Comparison of ENCODE assay signal across 13 cellular contexts in the genomic region with DNA sequence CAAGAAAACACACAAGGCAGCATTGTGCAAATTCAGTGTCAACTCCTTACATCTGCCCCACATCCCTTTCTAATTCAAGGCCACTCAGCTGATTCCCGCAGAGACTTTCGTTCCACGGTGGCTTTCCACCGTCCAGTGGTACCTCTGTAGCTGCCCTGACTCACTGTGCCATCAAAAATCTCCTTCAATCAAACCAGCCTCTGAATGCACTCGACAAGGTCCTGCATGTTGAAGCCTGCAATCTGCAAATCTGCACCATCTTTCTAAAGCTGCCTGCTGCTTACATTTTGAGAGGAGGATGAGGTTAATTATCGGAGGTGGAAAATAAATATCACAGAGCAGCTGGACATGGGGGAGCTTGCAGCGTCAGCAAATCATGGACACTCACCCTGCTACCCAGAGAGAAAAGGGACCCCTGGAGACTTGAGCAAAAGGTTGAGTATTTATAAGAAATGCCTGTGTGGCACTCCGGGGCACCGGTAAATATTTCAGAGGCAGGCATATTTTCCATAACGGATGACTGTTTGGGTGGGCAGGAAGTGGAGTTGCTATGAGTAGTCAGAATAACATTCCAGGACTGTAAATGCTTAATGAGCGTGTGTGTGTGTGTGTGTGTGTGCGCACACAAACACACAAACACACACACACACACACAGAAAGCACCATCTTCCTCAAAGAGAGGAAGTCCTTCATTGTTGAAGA.
A peak's percentile ranks its signal among the peaks of the same experiment; 100 is the strongest.
DNase-seq lines count a peak whose midpoint lies in the region; ATAC-seq and TF ChIP-seq lines count a peak whose summit lies in the region.
"Had no signal": no experiment of that assay in that cellular context is flagged by ENCODE, and none has a peak within 500 bp of the region (broad histone marks: within the 10 kb centered on the region; RNA-seq: fewer than 3 reads in every experiment).

No MANE protein-coding gene starts in this region.

- H3K27ac ChIP-seq in breast epithelium (peak overlapping the region in 1 of 2 donors; percentile 25), upper lobe of right lung (no peak overlapping the region)
- H3K27ac ChIP-seq: psoas muscle had no signal

- no peaks in the 10 kb centered on the region for H3K4me1 Mint-ChIP-seq in T-helper 2 cell treated with Interferon-gamma antibody and Interleukin-4, amounts not matched to agents 5 μg/mL and 100 μg/mL, for 36 hours (ENCODE audit: low read depth)

- H3K4me3 ChIP-seq in breast epithelium = peak overlapping the region in 2 of 3 donors; percentile 15 to 33
- H3K4me3 ChIP-seq in upper lobe of right lung = no peak overlapping the region
- H3K4me3 ChIP-seq: psoas muscle had no signal

- intact Hi-C loops in breast epithelium (cut with DNase I; ENCODE audit: low total_unique reads) (no loop called here), upper lobe of right lung (cut with DNase I) (no loop called here)

- no peak for ATAC-seq in upper lobe of right lung
- no peak for ATAC-seq in HG02759 (IDR thresholded peaks at IDR 0.05; ENCODE audit: unreplicated experiment)
- ATAC-seq: psoas muscle had no signal

- H3K4me3 Mint-ChIP-seq in T-helper 2 cell treated with Interferon-gamma antibody and Interleukin-4, amounts not matched to agents 5 μg/mL and 100 μg/mL, for 36 hours = no peak overlapping the region
- H3K4me3 Mint-ChIP-seq: CD14-positive monocyte had no signal

- no peaks in the 10 kb centered on the region for H3K4me1 ChIP-seq in breast epithelium
- no peaks in the 10 kb centered on the region for H3K4me1 ChIP-seq in upper lobe of right lung
- H3K4me1 ChIP-seq: psoas muscle had no signal

- H3K9me3 ChIP-seq in breast epithelium (peaks cover 4 to 9% of the 10 kb centered on the region in 2 donors), upper lobe of right lung (no peaks in the 10 kb centered on the region)
- H3K9me3 ChIP-seq: psoas muscle had no signal

- H3K9me3 Mint-ChIP-seq in T-helper 2 cell treated with Interferon-gamma antibody and Interleukin-4, amounts not matched to agents 5 μg/mL and 100 μg/mL, for 36 hours = no peaks in the 10 kb centered on the region

- no peaks in the 10 kb centered on the region for H3K27me3 Mint-ChIP-seq in T-helper 2 cell treated with Interferon-gamma antibody and Interleukin-4, amounts not matched to agents 5 μg/mL and 100 μg/mL, for 36 hours (ENCODE audit: low read depth)

- no peak for TF ChIP-seq POLR2A in breast epithelium (IDR thresholded peaks at IDR 0.05)

- no peak for TF ChIP-seq CTCF in breast epithelium (IDR thresholded peaks at IDR 0.05)
- TF ChIP-seq CTCF in upper lobe of right lung (IDR thresholded peaks at IDR 0.05) = no peak

- H3K27me3 ChIP-seq in breast epithelium (no peaks in the 10 kb centered on the region), upper lobe of right lung (no peaks in the 10 kb centered on the region)

- H3K27ac Mint-ChIP-seq in T-helper 2 cell treated with Interferon-gamma antibody and Interleukin-4, amounts not matched to agents 5 μg/mL and 100 μg/mL, for 36 hours = no peak overlapping the region
- H3K27ac Mint-ChIP-seq: CD14-positive monocyte had no signal

- DNase-seq in ACHN (peak; percentile 56), M059J (ENCODE audit: low read depth) (peak; percentile 93), breast epithelium (ENCODE audit: low spot score in 2 of 2) (no peak), lung microvascular endothelial cell (ENCODE audit: low read depth in 2 of 2) (peak; percentile 70 to 87), upper lobe of right lung (no peak)
- DNase-seq in T-helper 2 cell treated with Interferon-gamma antibody and Interleukin-4, amounts not matched to agents 5 μg/mL and 100 μg/mL, for 36 hours (ENCODE audit: low spot score) = no peak
- no peak for DNase-seq in activated T-cell treated with anti-CD3 and anti-CD28 coated beads, Interleukin-2, amount 50 U/mL, for 48 hours
- DNase-seq: activated CD4-positive, CD25-positive, alpha-beta regulatory T cell treated with anti-CD3 and anti-CD28 coated beads, Interleukin-2, amount 50 U/mL, for 72 hours; GOT3; NCI-H774; psoas muscle had no signal

- in situ Hi-C loops in ACHN (cut with HindIII; ENCODE audit: low pct_ligation_motif_present, low pct_unique_long_range_greater_than_20kb, low sequenced_read_pairs) = no loop called here

- H3K36me3 Mint-ChIP-seq in T-helper 2 cell treated with Interferon-gamma antibody and Interleukin-4, amounts not matched to agents 5 μg/mL and 100 μg/mL, for 36 hours (ENCODE audit: low read depth) = no peaks in the 10 kb centered on the region
- H3K36me3 Mint-ChIP-seq: CD14-positive monocyte had no signal

- H3K36me3 ChIP-seq in breast epithelium (no peaks in the 10 kb centered on the region), upper lobe of right lung (no peaks in the 10 kb centered on the region)

Comparison
In these comparisons a context has a peak if more than half of its experiments do, and no peak if none do; other contexts are left out.
1. DNase-seq: peak in ACHN (single experiment), M059J (single experiment) and lung microvascular endothelial cell (2 of 2); none in breast epithelium (0 of 2), T-helper 2 cell treated with Interferon-gamma antibody and Interleukin-4, amounts not matched to agents 5 μg/mL and 100 μg/mL, for 36 hours (single experiment), upper lobe of right lung (single experiment) and activated T-cell treated with anti-CD3 and anti-CD28 coated beads, Interleukin-2, amount 50 U/mL, for 48 hours (0 of 2).